Comparison of ENCODE assay signal across 21 cellular contexts in genomic region chr7:75679060-75679459, GRCh38. TPM values are rescaled to one million over a fixed set of nuclear protein-coding genes. Genes with fewer than 3 reads are reported as not detected.
DNase-seq lines count a peak whose midpoint lies in the region; ATAC-seq and TF ChIP-seq lines count a peak whose summit lies in the region.
"Had no signal": no experiment of that assay in that cellular context is flagged by ENCODE, and none has a peak within 500 bp of the region (broad histone marks: within the 10 kb centered on the region; RNA-seq: fewer than 3 reads in every experiment).

No MANE protein-coding gene starts in this region.

- H3K27ac ChIP-seq in mesenchymal stem cell (ENCODE audit: low read length, poor library complexity, severe bottlenecking) = no peak overlapping the region
- H3K27ac ChIP-seq in spleen = peak overlapping the region in 2 of 8 donors; percentile 19 to 26
- H3K27ac ChIP-seq: BLaER1, C4-2B had no signal

- H3K36me3 ChIP-seq in mesenchymal stem cell (ENCODE audit: control insufficient read depth in 1 of 2, insufficient read depth in 2 of 2, low read depth in 1 of 2, low read length in 2 of 2) = no peaks in the 10 kb centered on the region
- no peaks in the 10 kb centered on the region for H3K36me3 ChIP-seq in spleen
- H3K36me3 ChIP-seq: HAP-1 had no signal

- no peak overlapping the region for H3K18ac ChIP-seq in mesenchymal stem cell (ENCODE audit: low read depth in 1 of 2, low read length in 2 of 2)

- peaks cover 4% of the 10 kb centered on the region for H3K4me1 ChIP-seq in mesenchymal stem cell (ENCODE audit: control insufficient read depth, insufficient read depth, low read depth, low read length)
- H3K4me1 ChIP-seq in spleen = no peaks in the 10 kb centered on the region
- H3K4me1 ChIP-seq: Caco-2, HAP-1 had no signal

- H3K4ac ChIP-seq in mesenchymal stem cell (ENCODE audit: low read depth in 1 of 2, low read length in 2 of 2) = no peak overlapping the region

- intact Hi-C loops in spleen (cut with DNase I; ENCODE audit: low total_unique reads) = no loop called here

- POLR2A ChIA-PET in WTC11 (lab: Charles Lee) = no interaction called here

- H3K27me3 ChIP-seq in mesenchymal stem cell (ENCODE audit: control insufficient read depth in 1 of 2, insufficient read depth in 1 of 2, low read length in 2 of 2) = no peaks in the 10 kb centered on the region
- H3K27me3 ChIP-seq in spleen (replicated peaks in 1 of 7) = no peaks in the 10 kb centered on the region
- H3K27me3 ChIP-seq: BLaER1 had no signal

- H3K9ac ChIP-seq in mesenchymal stem cell (ENCODE audit: low read length) = no peak overlapping the region
- H3K9ac ChIP-seq: BLaER1 had no signal

- H3K9me3 ChIP-seq in mesenchymal stem cell (ENCODE audit: control insufficient read depth, low read length) = peaks cover 13% of the 10 kb centered on the region
- peaks cover 0 to 14% (median 10%) of the 10 kb centered on the region in 8 donors for H3K9me3 ChIP-seq in spleen

- no peak overlapping the region for H4K8ac ChIP-seq in mesenchymal stem cell (ENCODE audit: low read length)

- peaks cover 9% of the 10 kb centered on the region for H3K9me3 Mint-ChIP-seq in WTC11
- H3K9me3 Mint-ChIP-seq in natural killer cell treated with Interleukin-12 subunit alpha and Interleukin-12 subunit beta and Interleukin-15 and Interleukin-18, amount 100 ng/mL, for 72 hours = no peaks in the 10 kb centered on the region

- no peak overlapping the region for H2BK15ac ChIP-seq in mesenchymal stem cell (ENCODE audit: low read depth, poor library complexity, severe bottlenecking)

- no peak overlapping the region for H3K4me3 ChIP-seq in mesenchymal stem cell (ENCODE audit: insufficient read depth in 1 of 2, low read depth in 1 of 2, low read length in 2 of 2)
- H3K4me3 ChIP-seq in spleen = no peak overlapping the region
- H3K4me3 ChIP-seq: BLaER1, GM12878, HAP-1 had no signal

- H3K14ac ChIP-seq in mesenchymal stem cell (ENCODE audit: low read length in 2 of 2) = no peak overlapping the region

- H2BK12ac ChIP-seq in mesenchymal stem cell (ENCODE audit: low read length in 2 of 2) = no peak overlapping the region

- peaks cover 5% of the 10 kb centered on the region for H3K79me1 ChIP-seq in mesenchymal stem cell (replicated peaks; ENCODE audit: low read length, poor library complexity, severe bottlenecking)

- H2BK5ac ChIP-seq in mesenchymal stem cell (ENCODE audit: low read depth, low read length, poor library complexity, severe bottlenecking) = no peak overlapping the region

- CTCF ChIA-PET in WTC11 (lab: Charles Lee) = no interaction called here

- no peak for TF ChIP-seq POLR2A in spleen (IDR thresholded peaks at IDR 0.05)

- peaks cover 5% of the 10 kb centered on the region for H3K36me3 Mint-ChIP-seq in WTC11
- H3K36me3 Mint-ChIP-seq in natural killer cell treated with Interleukin-12 subunit alpha and Interleukin-12 subunit beta and Interleukin-15 and Interleukin-18, amount 100 ng/mL, for 72 hours = peaks cover 6% of the 10 kb centered on the region

- peak overlapping the region; percentile 33 for H2AK5ac ChIP-seq in mesenchymal stem cell (ENCODE audit: low read length, severe bottlenecking)

- 86% methylated on average over 3 of the region's 3 CpGs for WGBS in mesenchymal stem cell
- 91 to 98% (median 96%) methylated on average over 3 of the region's 3 CpGs for WGBS in spleen, 5 donors

- peak; percentile 51 for DNase-seq in Caki2 (ENCODE audit: low read depth)
- no peak for DNase-seq in WTC11 (ENCODE audit: low spot score)
- DNase-seq in mesenchymal stem cell = no peak
- peak; percentile 23 for DNase-seq in spleen
- no peak for DNase-seq in hippocampal formation (lab: John Stamatoyannopoulos, UW)
- DNase-seq in natural killer cell treated with Interleukin-12 subunit alpha and Interleukin-12 subunit beta and Interleukin-15 and Interleukin-18, amount 100 ng/mL, for 72 hours (ENCODE audit: low spot score) = no peak
- DNase-seq: Caco-2; CD4-positive, CD25-positive, alpha-beta regulatory T cell; CD8-positive, alpha-beta T cell; DMS 273 treated with DMSO at 0.1 percent for 48 hours; DMS79; EL; GDM1; GOT3; HFFc6 had no signal

- ATAC-seq in WTC11 (no peak), GM18519 (IDR thresholded peaks at IDR 0.05; ENCODE audit: low FRiP score, unreplicated experiment) (no peak)
- no peak for ATAC-seq in natural killer cell treated with Interleukin-12 subunit alpha and Interleukin-12 subunit beta and Interleukin-15 and Interleukin-18, amount 100 ng/mL, for 72 hours
- ATAC-seq: CD8-positive, alpha-beta T cell; GM12878 had no signal

- in situ Hi-C loops in Caki2 (cut with HindIII; ENCODE audit: low pct_unique_long_range_greater_than_20kb, low sequenced_read_pairs) = no loop called here

- peak overlapping the region; percentile 6; the same call in 1 of the 2 replicates for H3K27ac Mint-ChIP-seq in WTC11
- no peak overlapping the region for H3K27ac Mint-ChIP-seq in natural killer cell treated with Interleukin-12 subunit alpha and Interleukin-12 subunit beta and Interleukin-15 and Interleukin-18, amount 100 ng/mL, for 72 hours
- H3K27ac Mint-ChIP-seq: B cell; CD4-positive, CD25-positive, alpha-beta regulatory T cell; CD8-positive, alpha-beta T cell; HFFc6 had no signal

- no peak overlapping the region for H3K4me2 ChIP-seq in mesenchymal stem cell (ENCODE audit: low read length, poor library complexity, severe bottlenecking)
- H3K4me2 ChIP-seq: BLaER1 had no signal

- TF ChIP-seq CTCF in WTC11 (IDR thresholded peaks at IDR 0.05) = no peak
- no peak for TF ChIP-seq CTCF in spleen (IDR thresholded peaks at IDR 0.05 in 8 of 11, conservative IDR thresholded peaks at IDR 0.05 in 3 of 11)

- no peaks in the 10 kb centered on the region for H3K4me1 Mint-ChIP-seq in WTC11
- H3K4me1 Mint-ChIP-seq in natural killer cell treated with Interleukin-12 subunit alpha and Interleukin-12 subunit beta and Interleukin-15 and Interleukin-18, amount 100 ng/mL, for 72 hours (ENCODE audit: low read depth in 2 of 2) = no peaks in the 10 kb centered on the region
- H3K4me1 Mint-ChIP-seq: CD4-positive, CD25-positive, alpha-beta regulatory T cell had no signal

- no peak overlapping the region for H2BK120ac ChIP-seq in mesenchymal stem cell (ENCODE audit: low read depth, low read length)

- H3K4me3 Mint-ChIP-seq in WTC11 = no peak overlapping the region
- H3K4me3 Mint-ChIP-seq in natural killer cell treated with Interleukin-12 subunit alpha and Interleukin-12 subunit beta and Interleukin-15 and Interleukin-18, amount 100 ng/mL, for 72 hours = no peak overlapping the region
- H3K4me3 Mint-ChIP-seq: B cell; CD4-positive, CD25-positive, alpha-beta regulatory T cell; CD8-positive, alpha-beta T cell; HFFc6 had no signal

- no peaks in the 10 kb centered on the region for H3K27me3 Mint-ChIP-seq in WTC11 (ENCODE audit: low read depth)
- no peaks in the 10 kb centered on the region for H3K27me3 Mint-ChIP-seq in natural killer cell treated with Interleukin-12 subunit alpha and Interleukin-12 subunit beta and Interleukin-15 and Interleukin-18, amount 100 ng/mL, for 72 hours
- H3K27me3 Mint-ChIP-seq: B cell; CD4-positive, CD25-positive, alpha-beta regulatory T cell had no signal

- no peak overlapping the region for H2AFZ ChIP-seq in mesenchymal stem cell (ENCODE audit: low read depth, low read length)

- no peak overlapping the region for H3K23ac ChIP-seq in mesenchymal stem cell (ENCODE audit: low read length in 2 of 2)

- H4K91ac ChIP-seq in mesenchymal stem cell (ENCODE audit: low read length) = no peak overlapping the region

TF ChIP-seq in WTC11, 78 proteins besides CTCF, POLR2A, EP300 and RAD21:
- no peak for TF ChIP-seq ZNF671 (CRISPR knock-in tag; IDR thresholded peaks at IDR 0.05)

RNA-seq across cellular contexts. Expression of gene HIP1, which starts 59.7 kb away (rescaled TPM):
- 21.8 and 25.3 TPM in 2 replicates for total RNA-seq in Caki2 (2014; rRNA removed; shearing (Covaris generic); ENCODE audit: low replicate concordance)
- 75.8 to 86.3 TPM (median 85.0 TPM) in 3 replicates for total RNA-seq in WTC11 (2021)
- 13.3 TPM for polyA plus RNA-seq in mesenchymal stem cell (2013, experiment 1 of 2)
- polyA plus RNA-seq in mesenchymal stem cell (2013, experiment 2 of 2) = 11.6 TPM
- 10 to 100 TPM; 32.0 to 52.6 (median 43.0) TPM for total RNA-seq in spleen
- 1 to 10 TPM; 3.4 to 6.4 (median 3.6) TPM for polyA plus RNA-seq in spleen
- total RNA-seq in natural killer cell treated with Interleukin-12 subunit alpha and Interleukin-12 subunit beta and Interleukin-15 and Interleukin-18, amount 100 ng/mL, for 72 hours = 10 to 100 TPM; 13.5 to 22.0 TPM

Comparison
In these comparisons a context has a peak if more than half of its experiments do, and no peak if none do; other contexts are left out.
1. DNase-seq: peak in Caki2 (single experiment) and spleen (single experiment); none in WTC11 (single experiment), mesenchymal stem cell (single experiment), hippocampal formation (0 of 2) and natural killer cell treated with Interleukin-12 subunit alpha and Interleukin-12 subunit beta and Interleukin-15 and Interleukin-18, amount 100 ng/mL, for 72 hours (single experiment).